Comparison of ENCODE assay signal across 19 cellular contexts in the genomic region with DNA sequence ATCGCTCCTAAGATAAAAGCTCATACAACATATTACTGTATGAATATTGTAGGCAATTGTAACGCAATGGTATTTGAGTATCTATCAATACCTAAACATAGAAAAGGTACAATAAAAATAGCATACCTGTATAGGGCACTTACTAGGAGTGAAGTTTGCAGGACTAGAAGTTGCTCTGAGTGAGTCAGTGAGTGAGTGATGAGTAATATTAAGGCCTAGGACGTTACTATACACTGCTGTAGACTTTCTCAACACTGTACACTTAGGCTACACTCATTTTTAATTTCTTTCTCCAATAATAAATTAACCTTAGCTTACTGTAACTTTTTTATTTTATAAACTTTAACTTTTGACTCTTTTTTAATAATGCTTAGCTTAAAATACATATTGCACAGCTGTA.
DNase-seq lines count a peak whose midpoint lies in the region; ATAC-seq and TF ChIP-seq lines count a peak whose summit lies in the region.
"Had no signal": no experiment of that assay in that cellular context is flagged by ENCODE, and none has a peak within 500 bp of the region (broad histone marks: within the 10 kb centered on the region; RNA-seq: fewer than 3 reads in every experiment).

No MANE protein-coding gene starts in this region.

- H3K27me3 ChIP-seq in RWPE2 (ENCODE audit: insufficient read depth, poor library complexity, severe bottlenecking) (no peaks in the 10 kb centered on the region), psoas muscle (ENCODE audit: insufficient read depth in 3 of 3, low read length in 2 of 3) (no peaks in the 10 kb centered on the region)
- H3K27me3 ChIP-seq: BE2C had no signal

- ATAC-seq in RWPE2 (ENCODE audit: low read depth) (peak; percentile 74; the same call in 2 of the 3 replicates), GM21515 (IDR thresholded peaks at IDR 0.05; ENCODE audit: unreplicated experiment) (no peak), psoas muscle (no peak)
- ATAC-seq: HCT116, HepG2 had no signal

- TF ChIP-seq CTCF in RWPE2 (IDR thresholded peaks at IDR 0.05; ENCODE audit: poor library complexity, severe bottlenecking) (no peak), fibroblast of mammary gland (conservative IDR thresholded peaks at IDR 0.05; ENCODE audit: control insufficient read depth, insufficient read depth, low read depth, low read length) (no peak), psoas muscle (IDR thresholded peaks at IDR 0.05) (no peak)

- intact Hi-C loops in psoas muscle (cut with DNase I), result no loop called here

- H3K27ac ChIP-seq in RWPE2 (ENCODE audit: poor library complexity, severe bottlenecking) (no peak overlapping the region), psoas muscle (no peak overlapping the region)

- H3K9me3 ChIP-seq in RWPE2 (ENCODE audit: severe bottlenecking) (no peaks in the 10 kb centered on the region), psoas muscle (no peaks in the 10 kb centered on the region)
- H3K9me3 ChIP-seq: BE2C had no signal

- WGBS in psoas muscle, 3 donors, result 87 to 94% (median 91%) methylated on average over 3 of the region's 3 CpGs

- peak; percentile 10 for DNase-seq in NCI-H226
- DNase-seq in RWPE2 (ENCODE audit: low spot score), result no peak
- DNase-seq in fibroblast of mammary gland (ENCODE audit: low read depth), result peak; percentile 15
- DNase-seq in kidney tubule cell (ENCODE audit: low spot score), result peak; percentile 2
- no peak for DNase-seq in stimulated activated CD4-positive, alpha-beta T cell treated with anti-CD3 and anti-CD28 coated beads, Interleukin-4, amount 100 ng/mL, for 4 hours
- DNase-seq in psoas muscle, result no peak
- DNase-seq: ACHN; BE2C; C1 segment of cervical spinal cord; CD4-positive, CD25-positive, alpha-beta regulatory T cell; CD8-positive, alpha-beta memory T cell; COR-L47; GF-D8; GOT3; H7; HFFc6 had no signal

- H3K4me3 ChIP-seq in RWPE2 (ENCODE audit: severe bottlenecking) (no peak overlapping the region), fibroblast of mammary gland (ENCODE audit: control insufficient read depth, low read depth, low read length) (no peak overlapping the region), psoas muscle (no peak overlapping the region)

- H3K36me3 ChIP-seq in RWPE2 (ENCODE audit: low read depth) (no peaks in the 10 kb centered on the region), psoas muscle (ENCODE audit: insufficient read depth in 1 of 2, low read depth in 1 of 2) (no peaks in the 10 kb centered on the region)
- H3K36me3 ChIP-seq: BE2C had no signal

- H3K4me1 ChIP-seq in RWPE2 (ENCODE audit: insufficient read depth, poor library complexity, severe bottlenecking), result no peaks in the 10 kb centered on the region
- H3K4me1 ChIP-seq in psoas muscle, result no peaks in the 10 kb centered on the region

Comparison
In these comparisons a context has a peak if more than half of its experiments do, and no peak if none do; other contexts are left out.
1. DNase-seq: peak in NCI-H226 (single experiment), fibroblast of mammary gland (single experiment) and kidney tubule cell (single experiment); none in RWPE2 (single experiment), stimulated activated CD4-positive, alpha-beta T cell treated with anti-CD3 and anti-CD28 coated beads, Interleukin-4, amount 100 ng/mL, for 4 hours (0 of 2) and psoas muscle (0 of 2).